11 cellular contexts compared by ENCODE assay signal in genomic region chr14:105066285-105067071, GRCh38. TPM values are rescaled to one million over a fixed set of nuclear protein-coding genes. Genes with fewer than 3 reads are reported as not detected.
DNase-seq lines count a peak whose midpoint lies in the region; ATAC-seq and TF ChIP-seq lines count a peak whose summit lies in the region.
"Had no signal": no experiment of that assay in that cellular context is flagged by ENCODE, and none has a peak within 500 bp of the region (broad histone marks: within the 10 kb centered on the region; RNA-seq: fewer than 3 reads in every experiment).

No MANE protein-coding gene starts in this region.

- peaks cover 4% of the 10 kb centered on the region for H3K36me3 Mint-ChIP-seq in memory B cell

- H3K9me3 Mint-ChIP-seq in memory B cell: no peaks in the 10 kb centered on the region

- TF ChIP-seq CTCF in GM12865 (IDR thresholded peaks at IDR 0.05; ENCODE audit: insufficient read depth, low read depth, low read length, missing control alignments): peak; percentile 14
- TF ChIP-seq CTCF in WERI-Rb-1 (IDR thresholded peaks at IDR 0.05; ENCODE audit: low read depth, low read length): 0 out of 2 replicates have a peak, but pooled peaks have one; percentile 21

- peak overlapping the region; percentile 99 for H3K27ac Mint-ChIP-seq in memory B cell

- peaks cover 62% of the 10 kb centered on the region for H3K4me1 Mint-ChIP-seq in memory B cell

- H3K27me3 Mint-ChIP-seq in memory B cell: no peaks in the 10 kb centered on the region

- DNase-seq in GM12865 (ENCODE audit: low read depth) (peak; percentile 66), WERI-Rb-1 (no peak), memory B cell (ENCODE audit: low spot score in 2 of 2) (peak in 1 of 2 donors; percentile 39), SK-N-DZ (ENCODE audit: low spot score) (no peak), HPDE6-E6E7 (ENCODE audit: extremely low spot score) (no peak)
- DNase-seq: Caco-2, NCI-H526 treated with DMSO at 0.1 percent for 48 hours had no signal

- H4K20me1 ChIP-seq in BLaER1: peaks cover 10% of the 10 kb centered on the region; the same call in 1 of the 2 replicates

- H3K9me3 ChIP-seq in BLaER1 (no peaks in the 10 kb centered on the region), WERI-Rb-1 (ENCODE audit: severe bottlenecking) (no peaks in the 10 kb centered on the region)
- H3K9me3 ChIP-seq: adrenal gland, Caco-2 had no signal

- no peaks in the 10 kb centered on the region for H3K27me3 ChIP-seq in BLaER1
- H3K27me3 ChIP-seq in WERI-Rb-1 (ENCODE audit: insufficient read depth, low read depth, severe bottlenecking): no peaks in the 10 kb centered on the region
- H3K27me3 ChIP-seq: adrenal gland had no signal

- peak overlapping the region; percentile 96 for H3K27ac ChIP-seq in BLaER1
- H3K27ac ChIP-seq in WERI-Rb-1: no peak overlapping the region

- no peaks in the 10 kb centered on the region for H3K36me3 ChIP-seq in BLaER1
- H3K36me3 ChIP-seq in WERI-Rb-1: no peaks in the 10 kb centered on the region
- H3K36me3 ChIP-seq: adrenal gland had no signal

- peak overlapping the region; percentile 97 for H3K4me3 Mint-ChIP-seq in memory B cell

- ATAC-seq in memory B cell (ENCODE audit: low read depth) (no peak), HG03039 (IDR thresholded peaks at IDR 0.05; ENCODE audit: unreplicated experiment) (no peak), HG02678 (IDR thresholded peaks at IDR 0.05; ENCODE audit: unreplicated experiment) (no peak)

- H3K4me2 ChIP-seq in BLaER1: peak overlapping the region; percentile 100

- H3K4me1 ChIP-seq in BLaER1: peaks cover 97% of the 10 kb centered on the region
- H3K4me1 ChIP-seq: adrenal gland had no signal

- H3K9ac ChIP-seq in BLaER1: peak overlapping the region; percentile 88

- peak overlapping the region; percentile 76 for H3K4me3 ChIP-seq in BLaER1
- peak overlapping the region; percentile 86 for H3K4me3 ChIP-seq in GM12865 (ENCODE audit: low read depth, low read length)
- H3K4me3 ChIP-seq in WERI-Rb-1 (ENCODE audit: low read depth, low read length): no peak overlapping the region
- H3K4me3 ChIP-seq: adrenal gland had no signal

RNA-seq across cellular contexts. Expression of gene GPR132, which starts 1.2 kb away (rescaled TPM):
- not detected in 2 replicates for polyA plus RNA-seq in SK-N-DZ (2014; cell fraction: cytosol; rRNA removed)
- not detected in 2 replicates for polyA plus RNA-seq in SK-N-DZ (2014; cell fraction: nucleus; rRNA removed)

RNA-seq across cellular contexts. Expression of gene CDCA4, which starts 45.6 kb away (rescaled TPM):
- 41.8 and 41.9 TPM in 2 replicates for polyA plus RNA-seq in SK-N-DZ (2014; cell fraction: cytosol; rRNA removed)
- 26.1 and 27.9 TPM in 2 replicates for polyA plus RNA-seq in SK-N-DZ (2014; cell fraction: nucleus; rRNA removed)
